29 cellular contexts compared by ENCODE assay signal in the genomic region with DNA sequence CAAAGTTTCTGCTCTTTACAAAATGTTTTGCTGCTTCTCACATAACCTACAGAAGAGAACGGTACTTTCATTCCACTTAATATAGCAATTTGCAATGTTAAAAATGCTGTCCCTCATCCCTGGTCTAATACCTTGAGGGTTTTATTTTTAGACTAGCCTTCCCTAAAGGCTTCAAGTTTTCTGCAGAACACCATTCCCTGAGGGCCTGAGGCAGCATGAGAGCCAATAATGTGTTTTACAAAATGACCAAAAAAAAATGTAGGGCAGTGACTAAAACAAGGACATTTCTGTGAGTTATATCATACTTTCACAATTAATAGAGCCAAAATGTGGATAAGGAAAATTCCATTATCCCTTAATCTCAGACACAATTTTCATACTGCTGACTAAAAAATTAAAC. TPM values are rescaled to one million over a fixed set of nuclear protein-coding genes. Genes with fewer than 3 reads are reported as not detected.
"Had no signal": no experiment of that assay in that cellular context is flagged by ENCODE, and none has a peak within 500 bp of the region (broad histone marks: within the 10 kb centered on the region; RNA-seq: fewer than 3 reads in every experiment).

No MANE protein-coding gene starts in this region.

- H3K36me3 ChIP-seq: WERI-Rb-1 had no signal

- DNase-seq: activated CD4-positive, alpha-beta T cell treated with anti-CD3 and anti-CD28 coated beads for 36 hours; activated CD8-positive, alpha-beta memory T cell treated with anti-CD3 and anti-CD28 coated beads, Interleukin-2, amount 50 U/mL, for 4 hours; activated CD8-positive, alpha-beta T cell treated with anti-CD3 and anti-CD28 coated beads for 36 hours; activated gamma-delta T cell treated with Interleukin-2 at 50 U/mL for 16 hours; activated naive CD4-positive, alpha-beta T cell treated with anti-CD3 and anti-CD28 coated beads, Interleukin-2, amount 50 U/mL, for 16 hours; activated T-cell treated with anti-CD3 and anti-CD28 coated beads, Interleukin-2, amount 50 U/mL, for 72 hours; amniotic stem cell; KBM-7; NCI-H1048; NCI-H1417; NCI-H2029; NCI-H2107; NCI-H345; NCI-H510A; NCI-H526 treated with DMSO at 0.1 percent for 48 hours; NCI-H82; NK-92 treated with Interleukin-12 subunit alpha and Interleukin-12 subunit beta, amount 100 ng/mL, for 24 hours; OCI-M1; RPMI8226; T-cell; T-helper 2 cell; WERI-Rb-1 had no signal

- H3K4me3 Mint-ChIP-seq: activated CD4-positive, alpha-beta T cell treated with anti-CD3 and anti-CD28 coated beads for 36 hours; activated CD8-positive, alpha-beta T cell treated with anti-CD3 and anti-CD28 coated beads for 36 hours; activated T-cell treated with anti-CD3 and anti-CD28 coated beads, Interleukin-2, amount 50 U/mL, for 72 hours; central memory CD8-positive, alpha-beta T cell; T-cell had no signal

- H3K27ac ChIP-seq: SK-N-MC, WERI-Rb-1 had no signal

- H3K36me3 Mint-ChIP-seq: brain, T-cell had no signal

- H3K4me3 ChIP-seq: SK-N-MC had no signal

- H3K4me1 Mint-ChIP-seq: activated CD4-positive, alpha-beta T cell treated with anti-CD3 and anti-CD28 coated beads for 36 hours; central memory CD8-positive, alpha-beta T cell; T-cell had no signal

- H3K27me3 Mint-ChIP-seq: brain had no signal

- ATAC-seq: activated CD4-positive, alpha-beta T cell treated with anti-CD3 and anti-CD28 coated beads for 36 hours; activated CD8-positive, alpha-beta T cell treated with anti-CD3 and anti-CD28 coated beads for 36 hours; activated T-cell treated with anti-CD3 and anti-CD28 coated beads, Interleukin-2, amount 50 U/mL, for 72 hours; Panc1; Right ventricle myocardium inferior; T-cell had no signal

- H3K27ac Mint-ChIP-seq: activated CD4-positive, alpha-beta T cell treated with anti-CD3 and anti-CD28 coated beads for 36 hours; activated CD8-positive, alpha-beta T cell treated with anti-CD3 and anti-CD28 coated beads for 36 hours; activated T-cell treated with anti-CD3 and anti-CD28 coated beads, Interleukin-2, amount 50 U/mL, for 72 hours; activated T-helper 2 cell treated with anti-CD3 and anti-CD28 coated beads, Interferon-gamma antibody, Interleukin-2, Interleukin-4, amounts not matched to agents 10 μg/mL and 5 μg/mL and 100 μg/mL, durations not matched to agents 14 hours and 24 hours and 36 hours; T-cell had no signal

- H3K9me3 Mint-ChIP-seq: activated CD8-positive, alpha-beta T cell treated with anti-CD3 and anti-CD28 coated beads for 36 hours; activated T-cell treated with anti-CD3 and anti-CD28 coated beads, Interleukin-2, amount 50 U/mL, for 72 hours; central memory CD8-positive, alpha-beta T cell; T-cell had no signal

RNA-seq across cellular contexts. Expression of a gene that starts 22.7 kb away (rescaled TPM):
- total RNA-seq: M059J had no signal
